14 cellular contexts compared by ENCODE assay signal in genomic region chr9:127777368-127777960, GRCh38. TPM values are rescaled to one million over a fixed set of nuclear protein-coding genes. Genes with fewer than 3 reads are reported as not detected.
A peak's percentile ranks its signal among the peaks of the same experiment; 100 is the strongest.
DNase-seq lines count a peak whose midpoint lies in the region; ATAC-seq and TF ChIP-seq lines count a peak whose summit lies in the region.
"Had no signal": no experiment of that assay in that cellular context is flagged by ENCODE, and none has a peak within 500 bp of the region (broad histone marks: within the 10 kb centered on the region; RNA-seq: fewer than 3 reads in every experiment).

No MANE protein-coding gene starts in this region.

- H3K27ac ChIP-seq in Peyer's patch, result peak overlapping the region; percentile 27 to 88 (median 74)
- H3K27ac ChIP-seq in uterus, result no peak overlapping the region

- H3K4me3 ChIP-seq in Peyer's patch, result peak overlapping the region; percentile 17 to 50 (median 44)
- no peak overlapping the region for H3K4me3 ChIP-seq in uterus

- H3K36me3 ChIP-seq in Peyer's patch, result no peaks in the 10 kb centered on the region
- H3K36me3 ChIP-seq in uterus, result no peaks in the 10 kb centered on the region

- TF ChIP-seq CTCF in Peyer's patch (IDR thresholded peaks at IDR 0.05) (no peak), uterus (IDR thresholded peaks at IDR 0.05) (no peak)

- peaks cover 21% of the 10 kb centered on the region for H3K36me3 Mint-ChIP-seq in activated CD4-positive, alpha-beta T cell treated with anti-CD3 and anti-CD28 coated beads, Interleukin-2, amount 10 ng/mL, durations not matched to agents 24 days and 14 days (ENCODE audit: low read depth)
- H3K36me3 Mint-ChIP-seq in effector memory CD8-positive, alpha-beta T cell (ENCODE audit: insufficient read depth), result peaks cover 42% of the 10 kb centered on the region
- H3K36me3 Mint-ChIP-seq in stimulated activated memory B cell treated with anti-CD40 and anti-IgM and Interleukin-4, amounts not matched to agents 10 μg/mL and 1 μg/mL and 100 μg/mL, for 72 hours, result peaks cover 28% of the 10 kb centered on the region

- H3K27me3 ChIP-seq in Peyer's patch (no peaks in the 10 kb centered on the region), uterus (no peaks in the 10 kb centered on the region)

- intact Hi-C loops in activated CD4-positive, alpha-beta T cell treated with anti-CD3 and anti-CD28 coated beads, Interleukin-2, amount 10 ng/mL, durations not matched to agents 24 days and 14 days (cut with micrococcal nuclease), result loop anchor here (2.0 to 5.0 kb wide), 3 partner anchors 325 to 350 kb away; partner anchors contain the start of genes LRSAM1, PTGES2 and RPL12
- intact Hi-C loops in uterus (cut with DNase I; ENCODE audit: low total_unique reads), result no loop called here

- TF ChIP-seq POLR2A in Peyer's patch (IDR thresholded peaks at IDR 0.05) (no peak), uterus (IDR thresholded peaks at IDR 0.05) (no peak)

- no peaks in the 10 kb centered on the region for H3K9me3 Mint-ChIP-seq in activated CD4-positive, alpha-beta T cell treated with anti-CD3 and anti-CD28 coated beads, Interleukin-2, amount 10 ng/mL, durations not matched to agents 24 days and 14 days
- H3K9me3 Mint-ChIP-seq in effector memory CD8-positive, alpha-beta T cell, result no peaks in the 10 kb centered on the region
- H3K9me3 Mint-ChIP-seq in stimulated activated memory B cell treated with anti-CD40 and anti-IgM and Interleukin-4, amounts not matched to agents 10 μg/mL and 1 μg/mL and 100 μg/mL, for 72 hours, result no peaks in the 10 kb centered on the region

- H3K4me1 Mint-ChIP-seq in activated CD4-positive, alpha-beta T cell treated with anti-CD3 and anti-CD28 coated beads, Interleukin-2, amount 10 ng/mL, durations not matched to agents 24 days and 14 days, result peaks cover 45% of the 10 kb centered on the region
- peaks cover 42 to 50% of the 10 kb centered on the region in 2 donors for H3K4me1 Mint-ChIP-seq in effector memory CD8-positive, alpha-beta T cell (ENCODE audit: low read depth in 2 of 2)
- peaks cover 68% of the 10 kb centered on the region for H3K4me1 Mint-ChIP-seq in stimulated activated memory B cell treated with anti-CD40 and anti-IgM and Interleukin-4, amounts not matched to agents 10 μg/mL and 1 μg/mL and 100 μg/mL, for 72 hours

- no peaks in the 10 kb centered on the region for H3K9me3 ChIP-seq in Peyer's patch
- H3K9me3 ChIP-seq in uterus, result no peaks in the 10 kb centered on the region

- DNase-seq in activated CD4-positive, alpha-beta T cell treated with anti-CD3 and anti-CD28 coated beads, Interleukin-2, amount 10 ng/mL, durations not matched to agents 24 days and 14 days, result peak; percentile 79
- no peak for DNase-seq in activated CD4-positive, alpha-beta T cell treated with anti-CD3 and anti-CD28 coated beads for 48 hours
- no peak for DNase-seq in Peyer's patch
- no peak for DNase-seq in effector memory CD8-positive, alpha-beta T cell
- DNase-seq in NCI-H748 treated with DMSO at 0.1 percent for 48 hours (lab: John Stamatoyannopoulos, UW), result no peak
- no peak for DNase-seq in uterus
- DNase-seq in kidney glomerular epithelial cell (lab: John Stamatoyannopoulos, UW), result no peak
- DNase-seq: 8988T, DMS79, foreskin melanocyte, NCI-H1694, OCI-M1, T1000 had no signal

- peak overlapping the region; percentile 98 for H3K27ac Mint-ChIP-seq in activated CD4-positive, alpha-beta T cell treated with anti-CD3 and anti-CD28 coated beads, Interleukin-2, amount 10 ng/mL, durations not matched to agents 24 days and 14 days
- peak overlapping the region; percentile 89 to 94 for H3K27ac Mint-ChIP-seq in effector memory CD8-positive, alpha-beta T cell
- H3K27ac Mint-ChIP-seq in stimulated activated memory B cell treated with anti-CD40 and anti-IgM and Interleukin-4, amounts not matched to agents 10 μg/mL and 1 μg/mL and 100 μg/mL, for 72 hours, result peak overlapping the region; percentile 92

- H3K27me3 Mint-ChIP-seq in activated CD4-positive, alpha-beta T cell treated with anti-CD3 and anti-CD28 coated beads, Interleukin-2, amount 10 ng/mL, durations not matched to agents 24 days and 14 days, result no peaks in the 10 kb centered on the region
- H3K27me3 Mint-ChIP-seq in effector memory CD8-positive, alpha-beta T cell, result no peaks in the 10 kb centered on the region
- no peaks in the 10 kb centered on the region for H3K27me3 Mint-ChIP-seq in stimulated activated memory B cell treated with anti-CD40 and anti-IgM and Interleukin-4, amounts not matched to agents 10 μg/mL and 1 μg/mL and 100 μg/mL, for 72 hours

- H3K4me1 ChIP-seq in Peyer's patch (peaks cover 0 to 12% (median 4%) of the 10 kb centered on the region in 4 donors), uterus (no peaks in the 10 kb centered on the region)

- ATAC-seq in effector memory CD8-positive, alpha-beta T cell (replicated peaks), result no peak
- ATAC-seq in stimulated activated memory B cell treated with anti-CD40 and anti-IgM and Interleukin-4, amounts not matched to agents 10 μg/mL and 1 μg/mL and 100 μg/mL, for 72 hours, result no peak

- H3K4me3 Mint-ChIP-seq in activated CD4-positive, alpha-beta T cell treated with anti-CD3 and anti-CD28 coated beads, Interleukin-2, amount 10 ng/mL, durations not matched to agents 24 days and 14 days, result peak overlapping the region; percentile 98
- peak overlapping the region; percentile 92 to 97 for H3K4me3 Mint-ChIP-seq in effector memory CD8-positive, alpha-beta T cell
- H3K4me3 Mint-ChIP-seq in stimulated activated memory B cell treated with anti-CD40 and anti-IgM and Interleukin-4, amounts not matched to agents 10 μg/mL and 1 μg/mL and 100 μg/mL, for 72 hours, result peak overlapping the region; percentile 95

RNA-seq across cellular contexts. Expression of gene SH2D3C, which starts 1.0 kb away (rescaled TPM):
- 22.2 and 23.3 TPM in 2 replicates for total RNA-seq in activated CD4-positive, alpha-beta T cell treated with anti-CD3 and anti-CD28 coated beads, Interleukin-2, amount 10 ng/mL, durations not matched to agents 24 days and 14 days
- total RNA-seq in Peyer's patch (10 to 100 TPM in 1 of 4 donors, 1 to 10 TPM in 3; 1.4 to 22.3 (median 4.1) TPM), uterus (10 to 100 TPM in 3 of 4 donors, 1 to 10 TPM in 1; 3.6 to 38.1 (median 19.8) TPM)

RNA-seq across cellular contexts. Expression of gene CDK9, which starts 8.4 kb away (rescaled TPM):
- total RNA-seq in activated CD4-positive, alpha-beta T cell treated with anti-CD3 and anti-CD28 coated beads, Interleukin-2, amount 10 ng/mL, durations not matched to agents 24 days and 14 days, result 79.1 and 96.4 TPM in 2 replicates
- total RNA-seq in Peyer's patch (100 to 1,000 TPM in 1 of 4 donors, 10 to 100 TPM in 3; 53.6 to 116 (median 83.9) TPM), uterus (100 to 1,000 TPM in 1 of 4 donors, 10 to 100 TPM in 3; 30.0 to 175 (median 77.4) TPM)

RNA-seq across cellular contexts. Expression of gene FPGS, which starts 25.2 kb away (rescaled TPM):
- total RNA-seq in activated CD4-positive, alpha-beta T cell treated with anti-CD3 and anti-CD28 coated beads, Interleukin-2, amount 10 ng/mL, durations not matched to agents 24 days and 14 days, result 126 and 128 TPM in 2 replicates
- 100 to 1,000 TPM in 1 of 4 donors, 10 to 100 TPM in 3; 46.1 to 105 (median 71.5) TPM for total RNA-seq in Peyer's patch
- total RNA-seq in uterus, result 100 to 1,000 TPM in 1 of 4 donors, 10 to 100 TPM in 3; 11.5 to 128 (median 46.6) TPM

RNA-seq across cellular contexts. Expression of gene TOR2A, which starts 42.4 kb away (rescaled TPM):
- 20.4 and 21.4 TPM in 2 replicates for total RNA-seq in activated CD4-positive, alpha-beta T cell treated with anti-CD3 and anti-CD28 coated beads, Interleukin-2, amount 10 ng/mL, durations not matched to agents 24 days and 14 days
- total RNA-seq in Peyer's patch (10 to 100 TPM; 26.4 to 70.9 (median 35.4) TPM), uterus (10 to 100 TPM in 2 of 4 donors, 1 to 10 TPM in 2; 2.0 to 73.8 (median 7.0) TPM)

Comparison
In these comparisons a context has a peak if more than half of its experiments do, and no peak if none do; other contexts are left out.
1. H3K27ac ChIP-seq: peak in Peyer's patch (4 of 4); none in uterus (0 of 2).
2. H3K4me3 ChIP-seq: peak in Peyer's patch (4 of 4); none in uterus (0 of 2).
3. Peak in every context shown above with its lines, with median percentiles within 50 percentile points of each other: H3K27ac Mint-ChIP-seq and H3K4me3 Mint-ChIP-seq.